2 cellular contexts compared by ENCODE assay signal in the genomic region with DNA sequence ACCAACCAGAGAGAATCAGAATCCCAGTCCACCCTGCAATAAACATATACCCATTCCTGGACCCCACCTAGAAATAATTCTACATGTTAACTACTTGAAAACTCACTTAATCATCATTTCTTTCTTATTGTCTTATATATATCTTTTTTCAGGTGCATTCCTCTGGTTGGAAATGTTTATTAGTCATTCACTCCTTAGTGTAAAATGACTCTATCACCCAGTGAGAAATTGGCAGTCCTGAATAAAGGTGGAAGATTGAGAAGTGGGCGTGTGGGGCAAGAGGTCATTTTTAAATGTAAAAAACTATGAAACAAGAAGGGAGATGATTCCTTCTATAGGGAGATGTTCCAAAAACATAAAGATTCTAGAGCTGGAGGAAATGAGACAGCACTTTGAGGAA.
TF ChIP-seq lines count a peak whose summit lies in the region.

No MANE protein-coding gene starts in this region.

TF ChIP-seq in SK-N-SH, 30 proteins besides CTCF, POLR2A, EP300 and RAD21:
- TF ChIP-seq, protein P1, sequence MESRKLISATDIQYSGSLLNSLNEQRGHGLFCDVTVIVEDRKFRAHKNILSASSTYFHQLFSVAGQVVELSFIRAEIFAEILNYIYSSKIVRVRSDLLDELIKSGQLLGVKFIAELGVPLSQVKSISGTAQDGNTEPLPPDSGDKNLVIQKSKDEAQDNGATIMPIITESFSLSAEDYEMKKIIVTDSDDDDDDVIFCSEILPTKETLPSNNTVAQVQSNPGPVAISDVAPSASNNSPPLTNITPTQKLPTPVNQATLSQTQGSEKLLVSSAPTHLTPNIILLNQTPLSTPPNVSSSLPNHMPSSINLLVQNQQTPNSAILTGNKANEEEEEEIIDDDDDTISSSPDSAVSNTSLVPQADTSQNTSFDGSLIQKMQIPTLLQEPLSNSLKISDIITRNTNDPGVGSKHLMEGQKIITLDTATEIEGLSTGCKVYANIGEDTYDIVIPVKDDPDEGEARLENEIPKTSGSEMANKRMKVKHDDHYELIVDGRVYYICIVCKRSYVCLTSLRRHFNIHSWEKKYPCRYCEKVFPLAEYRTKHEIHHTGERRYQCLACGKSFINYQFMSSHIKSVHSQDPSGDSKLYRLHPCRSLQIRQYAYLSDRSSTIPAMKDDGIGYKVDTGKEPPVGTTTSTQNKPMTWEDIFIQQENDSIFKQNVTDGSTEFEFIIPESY (IDR thresholded peaks at IDR 0.05; ENCODE audit: borderline replicate concordance, low read depth): no peak
- TF ChIP-seq, protein P2, sequence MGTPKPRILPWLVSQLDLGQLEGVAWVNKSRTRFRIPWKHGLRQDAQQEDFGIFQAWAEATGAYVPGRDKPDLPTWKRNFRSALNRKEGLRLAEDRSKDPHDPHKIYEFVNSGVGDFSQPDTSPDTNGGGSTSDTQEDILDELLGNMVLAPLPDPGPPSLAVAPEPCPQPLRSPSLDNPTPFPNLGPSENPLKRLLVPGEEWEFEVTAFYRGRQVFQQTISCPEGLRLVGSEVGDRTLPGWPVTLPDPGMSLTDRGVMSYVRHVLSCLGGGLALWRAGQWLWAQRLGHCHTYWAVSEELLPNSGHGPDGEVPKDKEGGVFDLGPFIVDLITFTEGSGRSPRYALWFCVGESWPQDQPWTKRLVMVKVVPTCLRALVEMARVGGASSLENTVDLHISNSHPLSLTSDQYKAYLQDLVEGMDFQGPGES (IDR thresholded peaks at IDR 0.05; ENCODE audit: low read depth, low read length): no peak
- no peak for TF ChIP-seq MXI1 (IDR thresholded peaks at IDR 0.05; ENCODE audit: low read depth, low read length)
- TF ChIP-seq FOXJ3 (CRISPR knock-in tag; IDR thresholded peaks at IDR 0.05): no peak
- TF ChIP-seq, protein P3, sequence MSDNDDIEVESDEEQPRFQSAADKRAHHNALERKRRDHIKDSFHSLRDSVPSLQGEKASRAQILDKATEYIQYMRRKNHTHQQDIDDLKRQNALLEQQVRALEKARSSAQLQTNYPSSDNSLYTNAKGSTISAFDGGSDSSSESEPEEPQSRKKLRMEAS (IDR thresholded peaks at IDR 0.05; ENCODE audit: low read depth): no peak
- no peak for TF ChIP-seq TAF1 (IDR thresholded peaks at IDR 0.05; ENCODE audit: borderline replicate concordance, low read depth, low read length)
- TF ChIP-seq TEAD4 (IDR thresholded peaks at IDR 0.05; ENCODE audit: borderline replicate concordance, insufficient read depth): no peak
- TF ChIP-seq, protein P4, sequence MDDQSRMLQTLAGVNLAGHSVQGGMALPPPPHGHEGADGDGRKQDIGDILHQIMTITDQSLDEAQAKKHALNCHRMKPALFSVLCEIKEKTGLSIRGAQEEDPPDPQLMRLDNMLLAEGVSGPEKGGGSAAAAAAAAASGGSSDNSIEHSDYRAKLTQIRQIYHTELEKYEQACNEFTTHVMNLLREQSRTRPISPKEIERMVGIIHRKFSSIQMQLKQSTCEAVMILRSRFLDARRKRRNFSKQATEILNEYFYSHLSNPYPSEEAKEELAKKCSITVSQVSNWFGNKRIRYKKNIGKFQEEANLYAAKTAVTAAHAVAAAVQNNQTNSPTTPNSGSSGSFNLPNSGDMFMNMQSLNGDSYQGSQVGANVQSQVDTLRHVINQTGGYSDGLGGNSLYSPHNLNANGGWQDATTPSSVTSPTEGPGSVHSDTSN (IDR thresholded peaks at IDR 0.05): no peak
- TF ChIP-seq NFIC (IDR thresholded peaks at IDR 0.05; ENCODE audit: borderline replicate concordance): no peak
- no peak for TF ChIP-seq ELF1 (IDR thresholded peaks at IDR 0.05)
- TF ChIP-seq, protein P5, sequence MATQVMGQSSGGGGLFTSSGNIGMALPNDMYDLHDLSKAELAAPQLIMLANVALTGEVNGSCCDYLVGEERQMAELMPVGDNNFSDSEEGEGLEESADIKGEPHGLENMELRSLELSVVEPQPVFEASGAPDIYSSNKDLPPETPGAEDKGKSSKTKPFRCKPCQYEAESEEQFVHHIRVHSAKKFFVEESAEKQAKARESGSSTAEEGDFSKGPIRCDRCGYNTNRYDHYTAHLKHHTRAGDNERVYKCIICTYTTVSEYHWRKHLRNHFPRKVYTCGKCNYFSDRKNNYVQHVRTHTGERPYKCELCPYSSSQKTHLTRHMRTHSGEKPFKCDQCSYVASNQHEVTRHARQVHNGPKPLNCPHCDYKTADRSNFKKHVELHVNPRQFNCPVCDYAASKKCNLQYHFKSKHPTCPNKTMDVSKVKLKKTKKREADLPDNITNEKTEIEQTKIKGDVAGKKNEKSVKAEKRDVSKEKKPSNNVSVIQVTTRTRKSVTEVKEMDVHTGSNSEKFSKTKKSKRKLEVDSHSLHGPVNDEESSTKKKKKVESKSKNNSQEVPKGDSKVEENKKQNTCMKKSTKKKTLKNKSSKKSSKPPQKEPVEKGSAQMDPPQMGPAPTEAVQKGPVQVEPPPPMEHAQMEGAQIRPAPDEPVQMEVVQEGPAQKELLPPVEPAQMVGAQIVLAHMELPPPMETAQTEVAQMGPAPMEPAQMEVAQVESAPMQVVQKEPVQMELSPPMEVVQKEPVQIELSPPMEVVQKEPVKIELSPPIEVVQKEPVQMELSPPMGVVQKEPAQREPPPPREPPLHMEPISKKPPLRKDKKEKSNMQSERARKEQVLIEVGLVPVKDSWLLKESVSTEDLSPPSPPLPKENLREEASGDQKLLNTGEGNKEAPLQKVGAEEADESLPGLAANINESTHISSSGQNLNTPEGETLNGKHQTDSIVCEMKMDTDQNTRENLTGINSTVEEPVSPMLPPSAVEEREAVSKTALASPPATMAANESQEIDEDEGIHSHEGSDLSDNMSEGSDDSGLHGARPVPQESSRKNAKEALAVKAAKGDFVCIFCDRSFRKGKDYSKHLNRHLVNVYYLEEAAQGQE (IDR thresholded peaks at IDR 0.05; ENCODE audit: low read depth, low read length): no peak
- no peak for TF ChIP-seq JUND (IDR thresholded peaks at IDR 0.05)
- no peak for TF ChIP-seq YY1 (IDR thresholded peaks at IDR 0.05; ENCODE audit: low read depth)
- TF ChIP-seq SIN3A (IDR thresholded peaks at IDR 0.05; ENCODE audit: borderline replicate concordance, low read depth, low read length): no peak
- no peak for TF ChIP-seq GABPA (IDR thresholded peaks at IDR 0.05; ENCODE audit: low read depth)
- no peak for TF ChIP-seq MEF2A (IDR thresholded peaks at IDR 0.05; ENCODE audit: borderline replicate concordance, low read depth)

TF ChIP-seq in SK-N-SH treated with all-trans-retinoic acid at 6 μM for 48 hours, 23 proteins besides CTCF, POLR2A, EP300 and RAD21 (continued from another document):
- TF ChIP-seq GLIS3 (CRISPR knock-in tag; IDR thresholded peaks at IDR 0.05): no peak
- no peak for TF ChIP-seq ZFP30 (CRISPR knock-in tag; IDR thresholded peaks at IDR 0.05)
- TF ChIP-seq, protein P6, sequence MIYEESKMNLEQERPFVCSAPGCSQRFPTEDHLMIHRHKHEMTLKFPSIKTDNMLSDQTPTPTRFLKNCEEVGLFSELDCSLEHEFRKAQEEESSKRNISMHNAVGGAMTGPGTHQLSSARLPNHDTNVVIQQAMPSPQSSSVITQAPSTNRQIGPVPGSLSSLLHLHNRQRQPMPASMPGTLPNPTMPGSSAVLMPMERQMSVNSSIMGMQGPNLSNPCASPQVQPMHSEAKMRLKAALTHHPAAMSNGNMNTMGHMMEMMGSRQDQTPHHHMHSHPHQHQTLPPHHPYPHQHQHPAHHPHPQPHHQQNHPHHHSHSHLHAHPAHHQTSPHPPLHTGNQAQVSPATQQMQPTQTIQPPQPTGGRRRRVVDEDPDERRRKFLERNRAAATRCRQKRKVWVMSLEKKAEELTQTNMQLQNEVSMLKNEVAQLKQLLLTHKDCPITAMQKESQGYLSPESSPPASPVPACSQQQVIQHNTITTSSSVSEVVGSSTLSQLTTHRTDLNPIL (CRISPR knock-in tag; IDR thresholded peaks at IDR 0.05; ENCODE audit: low read depth): no peak
- no peak for TF ChIP-seq ZNF565 (CRISPR knock-in tag; conservative IDR thresholded peaks at IDR 0.05; ENCODE audit: low read depth)
